In the genomic region with DNA sequence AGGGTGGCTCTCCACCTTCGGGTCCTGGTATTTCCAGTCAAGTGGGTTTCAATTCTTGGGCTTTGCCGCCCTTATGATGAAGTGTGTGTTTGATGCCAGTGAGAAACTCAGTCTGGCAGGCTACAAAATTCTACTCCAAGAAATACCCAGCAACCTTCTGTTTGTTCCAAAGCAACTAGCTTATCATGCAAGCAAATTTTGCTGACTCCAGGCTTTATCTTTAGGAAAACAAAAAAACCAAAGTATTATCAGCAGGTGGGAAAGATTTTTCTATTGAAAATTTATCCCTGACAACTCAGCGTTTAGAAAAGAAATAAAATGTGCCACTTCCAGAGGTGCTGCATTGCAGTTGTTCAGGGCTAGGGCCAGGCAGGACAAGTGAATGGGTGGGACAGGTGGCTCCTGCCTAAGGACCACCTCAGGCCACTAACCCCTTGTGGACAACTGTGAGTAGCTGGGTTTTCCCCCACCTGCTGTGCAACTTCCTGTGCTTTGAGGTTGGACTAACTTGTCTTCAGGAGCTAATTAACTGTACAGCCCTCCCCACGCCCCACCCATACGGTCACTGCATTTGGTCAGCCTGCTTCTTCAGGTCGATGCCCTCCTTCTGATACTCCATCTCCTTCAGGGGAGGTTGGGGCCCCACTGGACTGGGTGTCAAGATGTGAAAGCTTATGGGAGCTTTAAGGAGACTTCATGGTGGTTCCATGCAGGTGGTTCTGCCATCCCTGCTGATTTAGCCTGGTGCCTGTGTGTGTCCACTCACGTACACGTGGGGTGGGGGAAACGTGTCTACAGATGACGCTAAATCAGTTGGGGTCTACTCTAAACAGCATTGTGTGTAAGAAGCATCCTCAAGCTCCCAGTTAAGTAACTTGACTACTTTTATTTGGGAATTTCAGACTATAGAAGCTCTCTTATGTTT, we compare ENCODE assay signal across 1 cellular context.
TF ChIP-seq lines count a peak whose summit lies in the region.

No MANE protein-coding gene starts in this region.

TF ChIP-seq in HCT116, 20 proteins besides CTCF, POLR2A, EP300 and RAD21 (continued from another document):
- TF ChIP-seq, protein P1, sequence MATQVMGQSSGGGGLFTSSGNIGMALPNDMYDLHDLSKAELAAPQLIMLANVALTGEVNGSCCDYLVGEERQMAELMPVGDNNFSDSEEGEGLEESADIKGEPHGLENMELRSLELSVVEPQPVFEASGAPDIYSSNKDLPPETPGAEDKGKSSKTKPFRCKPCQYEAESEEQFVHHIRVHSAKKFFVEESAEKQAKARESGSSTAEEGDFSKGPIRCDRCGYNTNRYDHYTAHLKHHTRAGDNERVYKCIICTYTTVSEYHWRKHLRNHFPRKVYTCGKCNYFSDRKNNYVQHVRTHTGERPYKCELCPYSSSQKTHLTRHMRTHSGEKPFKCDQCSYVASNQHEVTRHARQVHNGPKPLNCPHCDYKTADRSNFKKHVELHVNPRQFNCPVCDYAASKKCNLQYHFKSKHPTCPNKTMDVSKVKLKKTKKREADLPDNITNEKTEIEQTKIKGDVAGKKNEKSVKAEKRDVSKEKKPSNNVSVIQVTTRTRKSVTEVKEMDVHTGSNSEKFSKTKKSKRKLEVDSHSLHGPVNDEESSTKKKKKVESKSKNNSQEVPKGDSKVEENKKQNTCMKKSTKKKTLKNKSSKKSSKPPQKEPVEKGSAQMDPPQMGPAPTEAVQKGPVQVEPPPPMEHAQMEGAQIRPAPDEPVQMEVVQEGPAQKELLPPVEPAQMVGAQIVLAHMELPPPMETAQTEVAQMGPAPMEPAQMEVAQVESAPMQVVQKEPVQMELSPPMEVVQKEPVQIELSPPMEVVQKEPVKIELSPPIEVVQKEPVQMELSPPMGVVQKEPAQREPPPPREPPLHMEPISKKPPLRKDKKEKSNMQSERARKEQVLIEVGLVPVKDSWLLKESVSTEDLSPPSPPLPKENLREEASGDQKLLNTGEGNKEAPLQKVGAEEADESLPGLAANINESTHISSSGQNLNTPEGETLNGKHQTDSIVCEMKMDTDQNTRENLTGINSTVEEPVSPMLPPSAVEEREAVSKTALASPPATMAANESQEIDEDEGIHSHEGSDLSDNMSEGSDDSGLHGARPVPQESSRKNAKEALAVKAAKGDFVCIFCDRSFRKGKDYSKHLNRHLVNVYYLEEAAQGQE (IDR thresholded peaks at IDR 0.05; ENCODE audit: low read depth) = no peak
